27 cellular contexts compared by ENCODE assay signal in genomic region chr9:14189578-14189977, GRCh38.
"Had no signal": no experiment of that assay in that cellular context is flagged by ENCODE, and none has a peak within 500 bp of the region (broad histone marks: within the 10 kb centered on the region; RNA-seq: fewer than 3 reads in every experiment).

No MANE protein-coding gene starts in this region.

- H3K4me3 Mint-ChIP-seq: activated CD8-positive, alpha-beta T cell treated with anti-CD3 and anti-CD28 coated beads for 36 hours; activated naive CD4-positive, alpha-beta T cell treated with anti-CD3 and anti-CD28 coated beads, Interleukin-2, amount 50 U/mL, for 24 hours; activated naive CD8-positive, alpha-beta T cell treated with anti-CD3 and anti-CD28 coated beads, Interleukin-2, amount 50 U/mL, for 24 hours; activated T-cell treated with anti-CD3 and anti-CD28 coated beads, Interleukin-2, amount 50 U/mL, for 4 hours; activated T-helper 17 cell treated with anti-CD3 and anti-CD28 coated beads, Interleukin-2, amount 50 U/mL, for 72 hours; nephron progenitor cell; stimulated activated memory B cell treated with anti-CD40 and anti-IgM and Interleukin-4, amounts not matched to agents 10 μg/mL and 1 μg/mL and 100 μg/mL, for 72 hours; stimulated activated naive CD8-positive, alpha-beta T cell treated with anti-CD3 and anti-CD28 coated beads, Interleukin-15, amount 100 ng/mL, for 72 hours; type B pancreatic cell; WTC11 had no signal

- H3K36me3 ChIP-seq: cardiac muscle cell, left ventricle myocardium inferior, neutrophil had no signal

- H3K36me3 Mint-ChIP-seq: activated naive CD4-positive, alpha-beta T cell treated with anti-CD3 and anti-CD28 coated beads, Interleukin-2, amount 50 U/mL, for 24 hours; stimulated activated memory B cell treated with anti-CD40 and anti-IgM and Interleukin-4, amounts not matched to agents 10 μg/mL and 1 μg/mL and 100 μg/mL, for 72 hours; WTC11 had no signal

- H3K27me3 ChIP-seq: cardiac muscle cell, dorsolateral prefrontal cortex, neutrophil had no signal

- H3K27ac ChIP-seq: cardiac muscle cell, coronary artery, dorsolateral prefrontal cortex, left ventricle myocardium inferior, neutrophil had no signal

- H3K4me1 Mint-ChIP-seq: activated naive CD4-positive, alpha-beta T cell treated with anti-CD3 and anti-CD28 coated beads, Interleukin-2, amount 50 U/mL, for 24 hours; activated naive CD8-positive, alpha-beta T cell treated with anti-CD3 and anti-CD28 coated beads, Interleukin-2, amount 50 U/mL, for 24 hours; activated T-helper 17 cell treated with anti-CD3 and anti-CD28 coated beads, Interleukin-2, amount 50 U/mL, for 72 hours; nephron progenitor cell; stimulated activated memory B cell treated with anti-CD40 and anti-IgM and Interleukin-4, amounts not matched to agents 10 μg/mL and 1 μg/mL and 100 μg/mL, for 72 hours; stimulated activated naive CD8-positive, alpha-beta T cell treated with anti-CD3 and anti-CD28 coated beads, Interleukin-15, amount 100 ng/mL, for 72 hours had no signal

- H3K27me3 Mint-ChIP-seq: activated CD8-positive, alpha-beta T cell treated with anti-CD3 and anti-CD28 coated beads for 36 hours; activated naive CD8-positive, alpha-beta T cell treated with anti-CD3 and anti-CD28 coated beads, Interleukin-2, amount 50 U/mL, for 24 hours; progenitor cell of endocrine pancreas; stimulated activated memory B cell treated with anti-CD40 and anti-IgM and Interleukin-4, amounts not matched to agents 10 μg/mL and 1 μg/mL and 100 μg/mL, for 72 hours; stimulated activated naive CD8-positive, alpha-beta T cell treated with anti-CD3 and anti-CD28 coated beads, Interleukin-15, amount 100 ng/mL, for 72 hours; type B pancreatic cell had no signal

- FAIRE-seq: islet of Langerhans, small intestine had no signal

- H3K9me3 Mint-ChIP-seq: activated CD8-positive, alpha-beta T cell treated with anti-CD3 and anti-CD28 coated beads for 36 hours; activated naive CD4-positive, alpha-beta T cell treated with anti-CD3 and anti-CD28 coated beads, Interleukin-2, amount 50 U/mL, for 24 hours; activated T-cell treated with anti-CD3 and anti-CD28 coated beads, Interleukin-2, amount 50 U/mL, for 4 hours; activated T-helper 17 cell treated with anti-CD3 and anti-CD28 coated beads, Interleukin-2, amount 50 U/mL, for 72 hours; nephron progenitor cell; stimulated activated memory B cell treated with anti-CD40 and anti-IgM and Interleukin-4, amounts not matched to agents 10 μg/mL and 1 μg/mL and 100 μg/mL, for 72 hours; stimulated activated naive CD8-positive, alpha-beta T cell treated with anti-CD3 and anti-CD28 coated beads, Interleukin-15, amount 100 ng/mL, for 72 hours; type B pancreatic cell; WTC11 had no signal

- H3K9me3 ChIP-seq: left ventricle myocardium inferior, neutrophil had no signal

- DNase-seq: activated CD4-positive, alpha-beta T cell treated with anti-CD3 and anti-CD28 coated beads, Interleukin-2, amount 50 U/mL, for 1 hour; activated CD8-positive, alpha-beta T cell treated with anti-CD3 and anti-CD28 coated beads for 36 hours; activated naive CD8-positive, alpha-beta T cell treated with anti-CD3 and anti-CD28 coated beads, Interleukin-2, amount 50 U/mL, for 24 hours; activated T-cell treated with anti-CD3 and anti-CD28 coated beads, Interleukin-2, amount 50 U/mL, for 4 hours; dorsolateral prefrontal cortex; effector memory CD4-positive, alpha-beta T cell; left ventricle myocardium inferior; nephron progenitor cell; retina; small intestine; stimulated activated CD4-positive, alpha-beta T cell treated with anti-CD3 and anti-CD28 coated beads, Interleukin-4, amount 100 ng/mL, for 4 hours; stimulated activated CD8-positive, alpha-beta memory T cell treated with anti-CD3 and anti-CD28 coated beads, Interleukin-4, amount 100 ng/mL, for 48 hours; stimulated activated naive CD8-positive, alpha-beta T cell treated with anti-CD3 and anti-CD28 coated beads, Interleukin-15, amount 100 ng/mL, for 72 hours; substantia nigra; T-helper 2 cell had no signal

- H3K4me3 ChIP-seq: cardiac muscle cell, coronary artery, dorsolateral prefrontal cortex, left ventricle myocardium inferior, lung had no signal

- ATAC-seq: activated CD8-positive, alpha-beta T cell treated with anti-CD3 and anti-CD28 coated beads for 36 hours; activated naive CD8-positive, alpha-beta T cell treated with anti-CD3 and anti-CD28 coated beads, Interleukin-2, amount 50 U/mL, for 24 hours; activated T-cell treated with anti-CD3 and anti-CD28 coated beads, Interleukin-2, amount 50 U/mL, for 4 hours; activated T-helper 17 cell treated with anti-CD3 and anti-CD28 coated beads, Interleukin-2, amount 50 U/mL, for 72 hours; sciatic nerve; stimulated activated memory B cell treated with anti-CD40 and anti-IgM and Interleukin-4, amounts not matched to agents 10 μg/mL and 1 μg/mL and 100 μg/mL, for 72 hours; stimulated activated naive CD8-positive, alpha-beta T cell treated with anti-CD3 and anti-CD28 coated beads, Interleukin-15, amount 100 ng/mL, for 72 hours had no signal

- H3K27ac Mint-ChIP-seq: activated CD8-positive, alpha-beta T cell treated with anti-CD3 and anti-CD28 coated beads for 36 hours; activated naive CD4-positive, alpha-beta T cell treated with anti-CD3 and anti-CD28 coated beads, Interleukin-2, amount 50 U/mL, for 24 hours; activated naive CD8-positive, alpha-beta T cell treated with anti-CD3 and anti-CD28 coated beads, Interleukin-2, amount 50 U/mL, for 24 hours; activated T-helper 17 cell treated with anti-CD3 and anti-CD28 coated beads, Interleukin-2, amount 50 U/mL, for 72 hours; nephron progenitor cell; progenitor cell of endocrine pancreas; stimulated activated memory B cell treated with anti-CD40 and anti-IgM and Interleukin-4, amounts not matched to agents 10 μg/mL and 1 μg/mL and 100 μg/mL, for 72 hours; stimulated activated naive CD8-positive, alpha-beta T cell treated with anti-CD3 and anti-CD28 coated beads, Interleukin-15, amount 100 ng/mL, for 72 hours; type B pancreatic cell had no signal
